ENCODE assay signal across 8 cellular contexts in genomic region chr11:68038718-68039525, GRCh38. TPM values are rescaled to one million over a fixed set of nuclear protein-coding genes. Genes with fewer than 3 reads are reported as not detected.
DNase-seq lines count a peak whose midpoint lies in the region; ATAC-seq and TF ChIP-seq lines count a peak whose summit lies in the region.

TSS of gene TCIRG1 (plus strand) at chr11:68039025. CDS start at chr11:68041272, 2,247 bp downstream.

- WGBS in lung, 2 donors, result 4 to 5% methylated on average over 47 to 51 of the region's 51 CpGs

- H3K36me3 ChIP-seq in ACC112 (ENCODE audit: insufficient read depth, low read length) (peaks cover 4% of the 10 kb centered on the region; the same call in 1 of the 2 replicates), lung (ENCODE audit: control insufficient read depth in 2 of 2, insufficient read depth in 2 of 2, low read length in 2 of 2) (peaks cover 0 to 26% of the 10 kb centered on the region in 2 donors)
- peaks cover 22% of the 10 kb centered on the region for H3K36me3 ChIP-seq in effector memory CD4-positive, alpha-beta T cell (ENCODE audit: control insufficient read depth, insufficient read depth, low read length)

- TF ChIP-seq CTCF in NB4 (IDR thresholded peaks at IDR 0.05; ENCODE audit: low read depth, low read length) (no peak), lung (IDR thresholded peaks at IDR 0.05; ENCODE audit: control extremely low read depth, extremely low read depth) (no peak)

- H3K27me3 ChIP-seq in ACC112 (ENCODE audit: insufficient read depth, low read length) (no peaks in the 10 kb centered on the region), lung (ENCODE audit: control insufficient read depth, insufficient read depth) (no peaks in the 10 kb centered on the region)
- H3K27me3 ChIP-seq in effector memory CD4-positive, alpha-beta T cell (replicated peaks; ENCODE audit: control insufficient read depth, insufficient read depth, low read length, poor library complexity, severe bottlenecking), result no peaks in the 10 kb centered on the region

- ATAC-seq in lung (ENCODE audit: insufficient read depth, low FRiP score), result peak; percentile 78

- no peaks in the 10 kb centered on the region for H3K9me3 ChIP-seq in effector memory CD4-positive, alpha-beta T cell (ENCODE audit: control insufficient read depth, low read length)
- no peaks in the 10 kb centered on the region for H3K9me3 ChIP-seq in lung (ENCODE audit: control insufficient read depth in 2 of 2, insufficient read depth in 1 of 2, low read length in 1 of 2)

- H3K4me3 ChIP-seq in ACC112 (ENCODE audit: low read depth, low read length), result peak within 1 kb of the TSS; percentile 88
- peak within 1 kb of the TSS; percentile 89 for H3K4me3 ChIP-seq in NB4 (ENCODE audit: low read depth, low read length)
- H3K4me3 ChIP-seq in effector memory CD4-positive, alpha-beta T cell (ENCODE audit: insufficient read depth, low read depth, low read length, poor library complexity, severe bottlenecking), result peak within 1 kb of the TSS; percentile 92
- peak within 1 kb of the TSS; percentile 55 for H3K4me3 ChIP-seq in lung

- H3K79me2 ChIP-seq in ACC112 (ENCODE audit: control insufficient read depth, insufficient read depth, low read length, unreplicated experiment), result peaks cover 50% of the 10 kb centered on the region

- H3K4me1 ChIP-seq in ACC112 (ENCODE audit: control insufficient read depth, insufficient read depth, low read length, unreplicated experiment) (peaks cover 19% of the 10 kb centered on the region), lung (ENCODE audit: control insufficient read depth in 2 of 2, insufficient read depth in 2 of 2, low read length in 2 of 2) (peaks cover 4 to 29% of the 10 kb centered on the region in 2 donors)
- H3K4me1 ChIP-seq in effector memory CD4-positive, alpha-beta T cell (ENCODE audit: control insufficient read depth, insufficient read depth, low read length, poor library complexity, severe bottlenecking), result peaks cover 36% of the 10 kb centered on the region

- TF ChIP-seq POLR2A in NB4 (IDR thresholded peaks at IDR 0.05; ENCODE audit: extremely low read depth, insufficient read length), result peak; percentile 69

- H2AFZ ChIP-seq in ACC112 (ENCODE audit: low read length, unreplicated experiment), result peak within 1 kb of the TSS; percentile 84

- peak within 1 kb of the TSS; percentile 82 for H3K27ac ChIP-seq in ACC112 (ENCODE audit: low read depth, low read length)
- H3K27ac ChIP-seq in effector memory CD4-positive, alpha-beta T cell (ENCODE audit: insufficient read depth, low read length, poor library complexity, severe bottlenecking), result peak within 1 kb of the TSS; percentile 84
- H3K27ac ChIP-seq in lung (ENCODE audit: low read depth in 1 of 2, low read length in 1 of 2), result peak within 1 kb of the TSS; percentile 61 to 95

- DNase-seq in GM19240 (ENCODE audit: insufficient read length, low spot score) (peak; percentile 78), NB4 (ENCODE audit: low read depth) (peak; percentile 88), lung (ENCODE audit: low spot score) (peak; percentile 84), cortex of kidney (lab: John Stamatoyannopoulos, UW) (no peak)
- peak; percentile 75 to 78 for DNase-seq in activated CD4-positive, alpha-beta T cell treated with anti-CD3 and anti-CD28 coated beads, Interleukin-2, amount 50 U/mL, for 48 hours
- DNase-seq in effector memory CD4-positive, alpha-beta T cell, result peak; percentile 27 to 56 (median 41)
- peak; percentile 32 for DNase-seq in stimulated activated CD8-positive, alpha-beta memory T cell treated with anti-CD3 and anti-CD28 coated beads, Interleukin-12 subunit alpha, Interleukin-12 subunit beta, amount 100 ng/mL, for 4 hours (ENCODE audit: low read depth)

RNA-seq across cellular contexts. Expression of gene TCIRG1, which starts in this region (rescaled TPM):
- total RNA-seq in lung, result 100 to 1,000 TPM in 1 of 2 donors, 10 to 100 TPM in 1; 70.2 to 322 TPM
- 100 to 1,000 TPM; 244 to 438 TPM for polyA plus RNA-seq in lung
